ENCODE assay signal across 1 cellular context in the genomic region with DNA sequence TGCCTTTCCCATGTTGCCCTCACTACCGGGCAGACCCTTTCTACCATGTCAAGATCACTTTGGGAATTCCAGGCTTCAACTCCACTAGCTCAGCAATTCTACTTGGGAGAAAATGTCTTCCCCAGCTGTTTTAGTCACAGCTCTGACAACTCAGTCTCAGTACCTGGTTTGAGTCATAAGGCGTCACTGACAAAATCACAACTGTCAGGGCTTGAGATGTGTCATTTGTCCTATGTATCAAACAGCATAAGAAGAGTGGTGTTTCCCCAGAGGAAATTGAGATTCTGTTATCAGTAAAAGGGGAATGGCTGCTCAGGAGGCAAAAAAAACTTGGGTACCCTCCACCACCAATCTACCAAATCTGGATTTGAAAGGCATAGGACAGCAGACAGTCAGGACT.
TF ChIP-seq lines count a peak whose summit lies in the region.

No MANE protein-coding gene starts in this region.

TF ChIP-seq in GM23338, 12 proteins besides CTCF, POLR2A, EP300 and RAD21 (continued from another document):
- TF ChIP-seq ZNF462 (CRISPR knock-in tag; IDR thresholded peaks at IDR 0.05) (no peak), REST (IDR thresholded peaks at IDR 0.05; ENCODE audit: unreplicated experiment) (no peak), NANOG (IDR thresholded peaks at IDR 0.05; ENCODE audit: borderline replicate concordance) (no peak), ETS1 (IDR thresholded peaks at IDR 0.05) (no peak), ZNF331 (CRISPR knock-in tag; IDR thresholded peaks at IDR 0.05; ENCODE audit: low read depth) (no peak), POLR2AphosphoS5 (IDR thresholded peaks at IDR 0.05; ENCODE audit: low read depth) (no peak), JUNB (IDR thresholded peaks at IDR 0.05; ENCODE audit: unreplicated experiment) (no peak), EZH2phosphoT487 (IDR thresholded peaks at IDR 0.05; ENCODE audit: unreplicated experiment) (no peak)
